16 cellular contexts compared by ENCODE assay signal in the genomic region with DNA sequence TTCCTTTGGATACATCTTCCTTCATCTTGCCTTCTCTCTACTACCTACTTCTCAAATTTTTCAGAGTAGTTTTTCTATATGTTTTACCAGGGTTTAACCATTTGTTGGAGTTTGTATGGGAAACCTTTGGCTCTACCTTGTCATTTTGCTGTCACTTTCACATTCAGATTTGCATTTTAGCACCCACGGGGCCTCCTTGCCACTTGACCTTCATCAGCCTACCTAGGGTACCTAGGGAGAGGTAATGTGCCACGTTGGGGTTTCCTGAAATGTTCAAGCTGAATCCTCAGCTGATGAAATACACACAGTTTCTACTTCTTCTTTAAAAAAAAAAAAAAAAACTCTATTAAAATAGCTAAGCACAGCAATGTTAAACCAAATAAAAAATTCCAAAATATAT.
"Had no signal": no experiment of that assay in that cellular context is flagged by ENCODE, and none has a peak within 500 bp of the region (broad histone marks: within the 10 kb centered on the region; RNA-seq: fewer than 3 reads in every experiment).

No MANE protein-coding gene starts in this region.

- FAIRE-seq: endothelial cell of umbilical vein, islet of Langerhans had no signal

- H3K4me1 ChIP-seq: colonic mucosa, foreskin keratinocyte had no signal

- ATAC-seq: foreskin keratinocyte had no signal

- H3K4me3 Mint-ChIP-seq: activated CD4-positive, alpha-beta memory T cell treated with anti-CD3 and anti-CD28 coated beads for 36 hours; activated T-helper 1 cell treated with anti-CD3 and anti-CD28 coated beads, Interleukin-12 subunit alpha, Interleukin-12 subunit beta, Interleukin-2, Interleukin-4 antibody, amounts not matched to agents 30 ng/mL and 10 ng/mL and 1 ng/mL, durations not matched to agents 14 hours and 24 hours and 36 hours had no signal

- H3K36me3 Mint-ChIP-seq: activated CD4-positive, alpha-beta memory T cell treated with anti-CD3 and anti-CD28 coated beads for 36 hours had no signal

- H3K27ac ChIP-seq: adrenal gland, colonic mucosa, foreskin keratinocyte, ovary, stomach, thoracic aorta had no signal

- H3K27me3 ChIP-seq: adrenal gland, colonic mucosa, foreskin keratinocyte, ovary, stomach had no signal

- H3K27ac Mint-ChIP-seq: activated CD4-positive, alpha-beta memory T cell treated with anti-CD3 and anti-CD28 coated beads for 36 hours; activated T-helper 1 cell treated with anti-CD3 and anti-CD28 coated beads, Interleukin-12 subunit alpha, Interleukin-12 subunit beta, Interleukin-2, Interleukin-4 antibody, amounts not matched to agents 30 ng/mL and 10 ng/mL and 1 ng/mL, durations not matched to agents 14 hours and 24 hours and 36 hours had no signal

- H3K9me3 ChIP-seq: adrenal gland, colonic mucosa, ovary, stomach, thoracic aorta had no signal

- H3K9me3 Mint-ChIP-seq: activated CD4-positive, alpha-beta memory T cell treated with anti-CD3 and anti-CD28 coated beads for 36 hours; activated T-helper 1 cell treated with anti-CD3 and anti-CD28 coated beads, Interleukin-12 subunit alpha, Interleukin-12 subunit beta, Interleukin-2, Interleukin-4 antibody, amounts not matched to agents 30 ng/mL and 10 ng/mL and 1 ng/mL, durations not matched to agents 14 hours and 24 hours and 36 hours had no signal

- H3K4me3 ChIP-seq: adrenal gland, colonic mucosa, ovary, stomach, thoracic aorta had no signal

- H3K27me3 Mint-ChIP-seq: activated CD4-positive, alpha-beta memory T cell treated with anti-CD3 and anti-CD28 coated beads for 36 hours had no signal

- H3K36me3 ChIP-seq: adrenal gland, colonic mucosa, ovary, stomach, thoracic aorta had no signal

- DNase-seq: activated CD4-positive, alpha-beta memory T cell treated with anti-CD3 and anti-CD28 coated beads for 36 hours; activated CD4-positive, alpha-beta T cell treated with anti-CD3 and anti-CD28 coated beads for 1 hour; activated naive CD4-positive, alpha-beta T cell treated with Interleukin-2 at 50 U/mL for 16 hours; adrenal gland; colonic mucosa; effector CD4-positive, alpha-beta T cell; foreskin keratinocyte; head of caudate nucleus; mammary epithelial cell; ovary; stimulated activated CD4-positive, alpha-beta T cell treated with anti-CD3 and anti-CD28 coated beads, Interleukin-2, amount 100 ng/mL, for 48 hours; stomach had no signal
